Comparison of ENCODE assay signal across 15 cellular contexts in the genomic region with DNA sequence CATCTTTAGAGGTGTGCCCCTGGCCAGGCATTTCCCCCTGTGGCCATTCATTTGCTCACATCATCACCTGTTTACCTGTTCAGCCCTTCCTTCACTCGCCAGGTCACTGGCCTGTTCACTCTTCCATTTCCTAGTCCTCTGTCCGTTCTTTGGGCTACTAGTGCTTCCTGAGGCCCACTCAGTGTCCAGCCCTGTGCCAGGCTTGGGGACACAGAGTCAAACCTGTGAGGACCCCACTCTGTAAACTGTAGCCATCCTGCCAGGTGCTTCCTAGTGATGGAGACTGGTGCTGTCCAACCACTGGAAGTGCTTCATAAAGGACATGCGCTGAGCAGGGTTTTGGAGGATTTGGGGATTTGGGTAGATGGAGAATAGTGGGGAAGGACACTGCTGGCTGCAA. TPM values are rescaled to one million over a fixed set of nuclear protein-coding genes. Genes with fewer than 3 reads are reported as not detected.
DNase-seq lines count a peak whose midpoint lies in the region; ATAC-seq and TF ChIP-seq lines count a peak whose summit lies in the region.
"Had no signal": no experiment of that assay in that cellular context is flagged by ENCODE, and none has a peak within 500 bp of the region (broad histone marks: within the 10 kb centered on the region; RNA-seq: fewer than 3 reads in every experiment).

No MANE protein-coding gene starts in this region.

- no peaks in the 10 kb centered on the region for H3K36me3 Mint-ChIP-seq in CD4-positive, alpha-beta T cell (ENCODE audit: low read depth)

- no peak for TF ChIP-seq EP300 in sigmoid colon (IDR thresholded peaks at IDR 0.05)

- no peak overlapping the region for H3K27ac Mint-ChIP-seq in CD4-positive, alpha-beta T cell
- H3K27ac Mint-ChIP-seq: GM23338 had no signal

- H3K4me3 Mint-ChIP-seq in CD4-positive, alpha-beta T cell, result peak overlapping the region; percentile 67
- H3K4me3 Mint-ChIP-seq: GM23338 had no signal

- H3K36me3 ChIP-seq in RWPE2 (ENCODE audit: low read depth) (no peaks in the 10 kb centered on the region), sigmoid colon (no peaks in the 10 kb centered on the region)
- H3K36me3 ChIP-seq: BLaER1 had no signal

- peak; percentile 15 for DNase-seq in activated CD8-positive, alpha-beta memory T cell treated with anti-CD3 and anti-CD28 coated beads for 24 hours
- DNase-seq in activated CD8-positive, alpha-beta memory T cell treated with anti-CD3 and anti-CD28 coated beads, Interleukin-2, amount 50 U/mL, for 4 hours, result no peak
- DNase-seq in CD4-positive, alpha-beta T cell, result no peak
- peak; percentile 76 for DNase-seq in RWPE2 (ENCODE audit: low spot score)
- DNase-seq in sigmoid colon, result peak; percentile 18
- DNase-seq: 8988T, AML-193, Calu3, DMS 273 treated with DMSO at 0.1 percent for 48 hours, H7 had no signal

- no peaks in the 10 kb centered on the region for H3K9me3 ChIP-seq in CD4-positive, alpha-beta T cell (ENCODE audit: control insufficient read depth, low read length)
- H3K9me3 ChIP-seq in RWPE2 (ENCODE audit: severe bottlenecking) (no peaks in the 10 kb centered on the region), sigmoid colon (no peaks in the 10 kb centered on the region)
- H3K9me3 ChIP-seq: BLaER1 had no signal

- H3K4me3 ChIP-seq in RWPE2 (ENCODE audit: severe bottlenecking) (no peak overlapping the region), sigmoid colon (no peak overlapping the region)
- H3K4me3 ChIP-seq: BLaER1, GM23338 had no signal

- POLR2A ChIA-PET in CD4-positive, alpha-beta T cell (lab: Charles Lee), result no interaction called here

- CTCF ChIA-PET in CD4-positive, alpha-beta T cell (lab: Charles Lee), result no interaction called here

- H3K4me1 ChIP-seq in RWPE2 (ENCODE audit: insufficient read depth, poor library complexity, severe bottlenecking) (no peaks in the 10 kb centered on the region), sigmoid colon (peaks cover 0 to 19% (median 16%) of the 10 kb centered on the region in 4 donors)
- H3K4me1 ChIP-seq: BLaER1 had no signal

- TF ChIP-seq CTCF in CD4-positive, alpha-beta T cell (IDR thresholded peaks at IDR 0.05), result no peak
- TF ChIP-seq CTCF in RWPE2 (IDR thresholded peaks at IDR 0.05; ENCODE audit: poor library complexity, severe bottlenecking) (no peak), sigmoid colon (IDR thresholded peaks at IDR 0.05) (no peak)

- 69 to 83% methylated on average over 3 of the region's 3 CpGs for WGBS in sigmoid colon, 2 donors

- no peak for ATAC-seq in CD4-positive, alpha-beta T cell (ENCODE audit: poor library complexity)
- ATAC-seq in RWPE2 (ENCODE audit: low read depth), result no peak
- no peak for ATAC-seq in HG02571 (IDR thresholded peaks at IDR 0.05; ENCODE audit: unreplicated experiment)
- ATAC-seq in HG03571 (IDR thresholded peaks at IDR 0.05; ENCODE audit: unreplicated experiment), result no peak
- no peak for ATAC-seq in GM21367 (IDR thresholded peaks at IDR 0.05; ENCODE audit: unreplicated experiment)
- ATAC-seq: GM23338 had no signal

- H3K4me1 Mint-ChIP-seq in CD4-positive, alpha-beta T cell (ENCODE audit: low read depth), result peaks cover 13% of the 10 kb centered on the region

- intact Hi-C loops in CD4-positive, alpha-beta T cell (cut with DNase I, micrococcal nuclease), result loop anchor here in 1 of 2 experiments (10.0 kb wide), 1 partner anchor 215 kb away; no protein-coding TSS in a partner anchor
- intact Hi-C loops in sigmoid colon (cut with DNase I), result no loop called here

- no peak for TF ChIP-seq POLR2A in sigmoid colon (IDR thresholded peaks at IDR 0.05)

- no peaks in the 10 kb centered on the region for H3K9me3 Mint-ChIP-seq in CD4-positive, alpha-beta T cell
- H3K9me3 Mint-ChIP-seq: GM23338 had no signal

- H3K27ac ChIP-seq in CD4-positive, alpha-beta T cell (ENCODE audit: low read depth, low read length), result no peak overlapping the region
- no peak overlapping the region for H3K27ac ChIP-seq in RWPE2 (ENCODE audit: poor library complexity, severe bottlenecking)
- H3K27ac ChIP-seq in sigmoid colon, result no peak overlapping the region
- H3K27ac ChIP-seq: BLaER1 had no signal

- peaks cover 69% of the 10 kb centered on the region for H3K27me3 Mint-ChIP-seq in CD4-positive, alpha-beta T cell

- H3K27me3 ChIP-seq in CD4-positive, alpha-beta T cell (ENCODE audit: control insufficient read depth, insufficient read depth, low read length), result peaks cover 68% of the 10 kb centered on the region
- H3K27me3 ChIP-seq in RWPE2 (ENCODE audit: insufficient read depth, poor library complexity, severe bottlenecking) (peaks cover 61% of the 10 kb centered on the region), sigmoid colon (peaks cover 24 to 83% (median 66%) of the 10 kb centered on the region in 3 donors)

RNA-seq across cellular contexts. Expression of a gene that starts 3.5 kb away (rescaled TPM):
- total RNA-seq in CD4-positive, alpha-beta T cell, result 10 to 100 TPM; 16.0 to 16.1 TPM
- 10 to 100 TPM; 21.0 to 60.7 (median 37.5) TPM for total RNA-seq in sigmoid colon
- polyA plus RNA-seq in sigmoid colon, result 10 to 100 TPM; 21.7 to 36.9 (median 23.4) TPM

Comparison
In these comparisons a context has a peak if more than half of its experiments do, and no peak if none do; other contexts are left out.
1. DNase-seq: peak in activated CD8-positive, alpha-beta memory T cell treated with anti-CD3 and anti-CD28 coated beads for 24 hours (single experiment), RWPE2 (single experiment) and sigmoid colon (single experiment); none in activated CD8-positive, alpha-beta memory T cell treated with anti-CD3 and anti-CD28 coated beads, Interleukin-2, amount 50 U/mL, for 4 hours (single experiment) and CD4-positive, alpha-beta T cell (0 of 10).